In the genomic region with DNA sequence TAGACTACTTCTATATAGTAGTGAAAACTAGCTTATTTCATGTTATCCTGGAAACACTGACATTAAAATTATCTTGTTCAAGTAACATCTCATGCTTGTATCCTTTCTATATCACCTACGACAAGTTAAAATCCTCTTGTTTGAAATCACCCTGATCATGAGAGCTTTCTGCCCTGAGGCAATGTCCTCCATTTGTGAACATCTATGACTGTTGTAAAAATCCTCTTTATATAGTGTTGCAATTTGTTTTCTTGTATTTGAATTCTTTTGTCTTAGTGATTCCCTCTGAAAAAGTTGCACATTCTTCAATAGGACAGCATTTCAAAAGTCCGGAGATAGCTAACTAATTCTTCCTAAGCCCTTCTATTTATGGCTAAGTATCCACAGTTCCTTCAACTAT, we compare ENCODE assay signal across 34 cellular contexts.
"Had no signal": no experiment of that assay in that cellular context is flagged by ENCODE, and none has a peak within 500 bp of the region (broad histone marks: within the 10 kb centered on the region; RNA-seq: fewer than 3 reads in every experiment).

No MANE protein-coding gene starts in this region.

- H3K9me3 ChIP-seq: MG63 had no signal

- DNase-seq: Karpas-422, Kasumi-1, KG1, MG63, MM.1S, MV-4-11, NCI-H1048, NCI-H1092, NCI-H1092 treated with DMSO at 0.1 percent for 48 hours, NCI-H1105, NCI-H1105 treated with DMSO at 0.1 percent for 48 hours, NCI-H1417, NCI-H1417 treated with DMSO at 0.1 percent for 48 hours, NCI-H1436, NCI-H1436 treated with DMSO at 0.1 percent for 48 hours, NCI-H146, NCI-H1694, NCI-H1694 treated with DMSO at 0.1 percent for 48 hours, NCI-H187, NCI-H187 treated with DMSO at 0.1 percent for 48 hours, NCI-H1930, NCI-H2029, NCI-H2029 treated with DMSO at 0.1 percent for 48 hours, NCI-H2081, NCI-H2081 treated with DMSO at 0.1 percent for 48 hours, NCI-H2107, NCI-H2171, NCI-H2171 treated with DMSO at 0.1 percent for 48 hours, NCI-H2227 treated with DMSO at 0.1 percent for 48 hours, NCI-H226, NCI-H345, NCI-H446, NCI-H446 treated with DMSO at 0.1 percent for 48 hours had no signal

- H3K4me2 ChIP-seq: KMS-11 had no signal

- H3K36me3 ChIP-seq: MG63 had no signal

- H3K27me3 ChIP-seq: MG63 had no signal

- H3K9ac ChIP-seq: KMS-11 had no signal

- H3K4me3 ChIP-seq: MG63 had no signal

- H3K27ac ChIP-seq: KMS-11 had no signal
